In the genomic region with DNA sequence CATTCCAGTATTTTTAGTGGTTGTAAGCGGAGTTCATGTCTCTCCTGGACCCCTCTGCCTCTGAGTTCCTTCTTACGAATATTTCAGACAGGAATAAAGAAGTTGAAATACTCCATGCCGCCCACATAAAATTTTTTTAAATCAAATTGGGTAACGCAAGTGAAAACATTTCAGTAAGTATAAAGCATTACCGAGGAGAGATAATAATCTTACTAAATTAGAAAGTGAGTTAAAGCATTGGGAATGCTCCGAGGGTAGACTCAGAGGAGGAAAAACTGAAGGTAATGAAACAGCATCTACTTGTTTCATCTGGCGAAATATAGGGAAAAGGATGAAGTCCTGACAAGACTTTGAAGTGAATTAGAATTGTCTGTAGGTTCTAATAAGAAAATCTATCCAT, we compare ENCODE assay signal across 22 cellular contexts.
"Had no signal": no experiment of that assay in that cellular context is flagged by ENCODE, and none has a peak within 500 bp of the region (broad histone marks: within the 10 kb centered on the region; RNA-seq: fewer than 3 reads in every experiment).

No MANE protein-coding gene starts in this region.

- H3K36me3 Mint-ChIP-seq: naive thymus-derived CD8-positive, alpha-beta T cell; stimulated activated naive B cell treated with anti-CD40 and anti-IgM and Interleukin-4, amounts not matched to agents 10 μg/mL and 1 μg/mL and 100 μg/mL, for 72 hours; type B pancreatic cell had no signal

- H3K27me3 ChIP-seq: dorsolateral prefrontal cortex, suprapubic skin, thyroid gland, vagina had no signal

- H3K4me3 Mint-ChIP-seq: naive thymus-derived CD8-positive, alpha-beta T cell; nephron progenitor cell; stimulated activated naive B cell treated with anti-CD40 and anti-IgM and Interleukin-4, amounts not matched to agents 10 μg/mL and 1 μg/mL and 100 μg/mL, for 72 hours; stimulated activated naive CD8-positive, alpha-beta T cell treated with anti-CD3 and anti-CD28 coated beads, Interleukin-15, Interleukin-2, amounts not matched to agents 100 ng/mL and 50 ng/mL, for 24 hours; type B pancreatic cell had no signal

- H3K9me3 Mint-ChIP-seq: stimulated activated naive B cell treated with anti-CD40 and anti-IgM and Interleukin-4, amounts not matched to agents 10 μg/mL and 1 μg/mL and 100 μg/mL, for 72 hours; stimulated activated naive CD8-positive, alpha-beta T cell treated with anti-CD3 and anti-CD28 coated beads, Interleukin-15, Interleukin-2, amounts not matched to agents 100 ng/mL and 50 ng/mL, for 24 hours; type B pancreatic cell had no signal

- H3K4me1 ChIP-seq: gastrocnemius medialis, lower lobe of right lung, prostate gland, spleen, vagina had no signal

- H3K27ac ChIP-seq: dorsolateral prefrontal cortex, gastrocnemius medialis, lower lobe of right lung, prostate gland, skin epidermis, spleen, suprapubic skin, thyroid gland, vagina had no signal

- ATAC-seq: gastrocnemius medialis; left ventricle myocardium superior; lower lobe of right lung; naive thymus-derived CD8-positive, alpha-beta T cell; right cardiac atrium; stimulated activated naive B cell treated with anti-CD40 and anti-IgM and Interleukin-4, amounts not matched to agents 10 μg/mL and 1 μg/mL and 100 μg/mL, for 72 hours had no signal

- H3K36me3 ChIP-seq: gastrocnemius medialis, lower lobe of right lung, prostate gland, spleen, suprapubic skin, thyroid gland, vagina had no signal

- H3K9me3 ChIP-seq: gastrocnemius medialis, lower lobe of right lung, prostate gland, spleen, suprapubic skin, thyroid gland, vagina had no signal

- DNase-seq: cerebellar nuclear complex; cortex of kidney; dorsolateral prefrontal cortex; effector CD4-positive, alpha-beta T cell; gastrocnemius medialis; head of caudate nucleus; left ventricle myocardium superior; lower lobe of right lung; naive thymus-derived CD8-positive, alpha-beta T cell; nephron progenitor cell; occipital lobe; right cardiac atrium; spleen; stimulated activated CD4-positive, alpha-beta T cell treated with anti-CD3 and anti-CD28 coated beads, Interleukin-4, amount 100 ng/mL, for 4 hours; stimulated activated naive B cell treated with anti-CD40 and anti-IgM and Interleukin-4, amounts not matched to agents 10 μg/mL and 1 μg/mL and 100 μg/mL, for 72 hours; thyroid gland had no signal

- H3K27ac Mint-ChIP-seq: naive thymus-derived CD8-positive, alpha-beta T cell; nephron progenitor cell; stimulated activated naive B cell treated with anti-CD40 and anti-IgM and Interleukin-4, amounts not matched to agents 10 μg/mL and 1 μg/mL and 100 μg/mL, for 72 hours; stimulated activated naive CD8-positive, alpha-beta T cell treated with anti-CD3 and anti-CD28 coated beads, Interleukin-15, Interleukin-2, amounts not matched to agents 100 ng/mL and 50 ng/mL, for 24 hours; type B pancreatic cell had no signal

- H3K4me3 ChIP-seq: dorsolateral prefrontal cortex, gastrocnemius medialis, lower lobe of right lung, prostate gland, skin epidermis, spleen, suprapubic skin, thyroid gland, vagina had no signal
